ENCODE assay signal across 8 cellular contexts in genomic region chr14:105999361-106000028, GRCh38.
DNase-seq lines count a peak whose midpoint lies in the region; TF ChIP-seq lines count a peak whose summit lies in the region.

No MANE protein-coding gene starts in this region.

- in situ Hi-C loops in KBM-7 (cut with MboI; ENCODE audit: low pct_unique_long_range_greater_than_20kb, low sequenced_read_pairs) = no loop called here

- DNase-seq in COR-L47 (lab: John Stamatoyannopoulos, UW) (peak; percentile 57), GM20000 (ENCODE audit: low spot score) (peak; percentile 57), KBM-7 (peak; percentile 81), pons (ENCODE audit: low spot score) (peak; percentile 37), NCI-H187 treated with DMSO at 0.1 percent for 48 hours (lab: John Stamatoyannopoulos, UW) (no peak), midbrain (lab: John Stamatoyannopoulos, UW) (no peak)
- peak; percentile 81 to 82 for DNase-seq in activated CD4-positive, alpha-beta T cell treated with anti-CD3 and anti-CD28 coated beads for 4 hours
- DNase-seq in effector memory CD4-positive, alpha-beta T cell = peak; percentile 69 to 82 (median 70)

- no peaks in the 10 kb centered on the region for H3K27me3 ChIP-seq in effector memory CD4-positive, alpha-beta T cell (replicated peaks; ENCODE audit: control insufficient read depth, insufficient read depth, low read length, poor library complexity, severe bottlenecking)

- no peak overlapping the region for H3K4me3 ChIP-seq in effector memory CD4-positive, alpha-beta T cell (ENCODE audit: insufficient read depth, low read depth, low read length, poor library complexity, severe bottlenecking)

- H3K36me3 ChIP-seq in effector memory CD4-positive, alpha-beta T cell (ENCODE audit: control insufficient read depth, insufficient read depth, low read length) = no peaks in the 10 kb centered on the region

- TF ChIP-seq CTCF in GM20000 (IDR thresholded peaks at IDR 0.05; ENCODE audit: extremely low read depth, missing control alignments) = peak; percentile 84

- no peak overlapping the region for H3K27ac ChIP-seq in effector memory CD4-positive, alpha-beta T cell (ENCODE audit: insufficient read depth, low read length, poor library complexity, severe bottlenecking)

- peaks cover 9% of the 10 kb centered on the region for H3K4me1 ChIP-seq in effector memory CD4-positive, alpha-beta T cell (ENCODE audit: control insufficient read depth, insufficient read depth, low read length, poor library complexity, severe bottlenecking)

- H3K9me3 ChIP-seq in effector memory CD4-positive, alpha-beta T cell (ENCODE audit: control insufficient read depth, low read length) = no peaks in the 10 kb centered on the region

Comparison
In these comparisons a context has a peak if more than half of its experiments do, and no peak if none do; other contexts are left out.
1. DNase-seq: peak in COR-L47 (single experiment), GM20000 (single experiment), KBM-7 (single experiment), activated CD4-positive, alpha-beta T cell treated with anti-CD3 and anti-CD28 coated beads for 4 hours (2 of 2), effector memory CD4-positive, alpha-beta T cell (3 of 3) and pons (single experiment); none in NCI-H187 treated with DMSO at 0.1 percent for 48 hours (single experiment) and midbrain (single experiment).